Comparison of ENCODE assay signal across 8 cellular contexts in the genomic region with DNA sequence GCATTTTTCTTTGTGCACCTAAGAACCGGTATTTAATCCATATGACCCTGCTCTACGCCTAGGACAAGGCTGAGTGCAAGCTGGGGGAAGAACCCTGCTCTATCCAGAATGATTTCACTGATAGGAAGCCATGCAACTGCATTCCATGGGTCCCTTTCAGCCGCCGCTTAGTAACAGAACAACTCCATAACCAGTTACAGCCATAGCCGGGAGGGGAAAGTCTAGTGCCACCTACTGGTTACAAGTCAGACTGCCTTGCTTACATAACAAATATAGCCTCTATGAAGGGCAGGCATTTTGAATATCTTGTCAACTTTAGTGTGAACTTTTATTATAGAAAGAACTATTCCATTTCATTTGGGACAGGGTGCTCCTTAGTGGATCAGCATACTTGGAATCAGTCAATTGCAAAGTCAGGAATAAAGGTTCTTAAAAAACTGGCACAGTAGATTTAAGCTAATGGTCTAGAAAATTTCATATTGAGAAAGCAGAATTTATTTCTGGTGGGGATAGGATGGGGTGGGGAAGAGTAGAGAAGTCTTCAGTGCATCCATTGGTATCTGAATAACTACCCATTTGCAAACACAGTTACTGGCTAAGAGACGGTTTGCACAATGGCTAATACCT.
A peak's percentile ranks its signal among the peaks of the same experiment; 100 is the strongest.
DNase-seq lines count a peak whose midpoint lies in the region; ATAC-seq and TF ChIP-seq lines count a peak whose summit lies in the region.

No MANE protein-coding gene starts in this region.

- TF ChIP-seq CTCF in GM12874 (IDR thresholded peaks at IDR 0.05; ENCODE audit: insufficient read depth, low read depth, low read length): peak; percentile 76
- TF ChIP-seq CTCF in esophagus squamous epithelium (IDR thresholded peaks at IDR 0.05): peak; percentile 21 to 82 (median 63)
- peak; percentile 88 for TF ChIP-seq CTCF in nephron progenitor cell (IDR thresholded peaks at IDR 0.05)
- TF ChIP-seq CTCF in transverse colon (IDR thresholded peaks at IDR 0.05): peak; percentile 59 to 83 (median 69)

- ATAC-seq in HG02623 (IDR thresholded peaks at IDR 0.05; ENCODE audit: unreplicated experiment): peak; percentile 95

- no peaks in the 10 kb centered on the region for H3K36me3 Mint-ChIP-seq in nephron progenitor cell (ENCODE audit: low read depth)

- 57 to 58% methylated on average over 3 to 6 of the region's 6 CpGs for WGBS in esophagus squamous epithelium, 2 donors
- WGBS in transverse colon (ENCODE audit: low coverage in 1 of 2), 2 donors: 39% methylated on average over 6 of the region's 6 CpGs; no CpG with 5 or more reads in 1 of the 2 donors

- H3K9me3 ChIP-seq in esophagus squamous epithelium: no peaks in the 10 kb centered on the region
- H3K9me3 ChIP-seq in transverse colon: no peaks in the 10 kb centered on the region

- intact Hi-C loops in esophagus squamous epithelium (cut with DNase I) (no loop called here), transverse colon (cut with DNase I; ENCODE audit: low total_unique reads) (no loop called here)

- no peaks in the 10 kb centered on the region for H3K9me3 Mint-ChIP-seq in nephron progenitor cell

- H3K4me3 ChIP-seq in esophagus squamous epithelium: no peak overlapping the region
- H3K4me3 ChIP-seq in transverse colon: no peak overlapping the region

- no peak overlapping the region for H3K4me3 Mint-ChIP-seq in nephron progenitor cell

- no peak for TF ChIP-seq POLR2A in esophagus squamous epithelium (IDR thresholded peaks at IDR 0.05)
- no peak for TF ChIP-seq POLR2A in transverse colon (IDR thresholded peaks at IDR 0.05)

- H3K27ac ChIP-seq in esophagus squamous epithelium: no peak overlapping the region
- H3K27ac ChIP-seq in transverse colon: no peak overlapping the region

- H3K4me1 ChIP-seq in esophagus squamous epithelium (peaks cover 0 to 67% (median 13%) of the 10 kb centered on the region in 3 donors), transverse colon (no peaks in the 10 kb centered on the region)

- TF ChIP-seq EP300 in transverse colon (IDR thresholded peaks at IDR 0.05; ENCODE audit: low read depth): no peak

- H3K27me3 ChIP-seq in esophagus squamous epithelium (no peaks in the 10 kb centered on the region), transverse colon (no peaks in the 10 kb centered on the region)

- in situ Hi-C loops in transverse colon (cut with MboI; ENCODE audit: low pct_ligation_motif_present in 1 of 4, low pct_unique_long_range_greater_than_20kb in 1 of 4, low sequenced_read_pairs in 3 of 4): loop anchor here in 1 of 4 donors (25.0 kb wide), 1 partner anchor 536 kb away; no protein-coding TSS in a partner anchor

- DNase-seq in AG08395 (ENCODE audit: low spot score): peak; percentile 67
- DNase-seq in MV-4-11 (lab: John Stamatoyannopoulos, UW): peak; percentile 28
- peak; percentile 35 to 49 for DNase-seq in activated CD4-positive, alpha-beta T cell treated with anti-CD3 and anti-CD28 coated beads, Interleukin-2, amount 50 U/mL, for 48 hours
- DNase-seq in esophagus squamous epithelium (lab: John Stamatoyannopoulos, UW): no peak
- peak; percentile 66 for DNase-seq in nephron progenitor cell
- DNase-seq in transverse colon: peak; percentile 42

- H3K36me3 ChIP-seq in esophagus squamous epithelium: no peaks in the 10 kb centered on the region
- no peaks in the 10 kb centered on the region for H3K36me3 ChIP-seq in transverse colon

- no peaks in the 10 kb centered on the region for H3K4me1 Mint-ChIP-seq in nephron progenitor cell

- H3K27me3 Mint-ChIP-seq in nephron progenitor cell (ENCODE audit: low read depth, poor library complexity): peaks cover 2% of the 10 kb centered on the region

- no peak overlapping the region for H3K27ac Mint-ChIP-seq in nephron progenitor cell
